ENCODE assay signal across 9 cellular contexts in genomic region chr22:21624120-21624879, GRCh38. TPM values are rescaled to one million over a fixed set of nuclear protein-coding genes. Genes with fewer than 3 reads are reported as not detected.
DNase-seq lines count a peak whose midpoint lies in the region; ATAC-seq and TF ChIP-seq lines count a peak whose summit lies in the region.
"Had no signal": no experiment of that assay in that cellular context is flagged by ENCODE, and none has a peak within 500 bp of the region (broad histone marks: within the 10 kb centered on the region; RNA-seq: fewer than 3 reads in every experiment).

No MANE protein-coding gene starts in this region.

- H3F3A ChIP-seq in Loucy (ENCODE audit: low read depth): peaks cover 5% of the 10 kb centered on the region; the same call in 1 of the 2 replicates

- intact Hi-C loops in Caco-2 (cut with micrococcal nuclease; ENCODE audit: unreplicated experiment): no loop called here

- H3K9me3 ChIP-seq in Caco-2: no peaks in the 10 kb centered on the region
- no peaks in the 10 kb centered on the region for H3K9me3 ChIP-seq in Loucy (ENCODE audit: insufficient read depth, low read depth, low read length)
- no peaks in the 10 kb centered on the region for H3K9me3 ChIP-seq in gastroesophageal sphincter

- H3K27me3 ChIP-seq in Caco-2 (replicated peaks; ENCODE audit: control insufficient read depth, insufficient read depth, low read length) (no peaks in the 10 kb centered on the region), Loucy (ENCODE audit: insufficient read depth, low read length, poor library complexity, severe bottlenecking) (no peaks in the 10 kb centered on the region), gastroesophageal sphincter (no peaks in the 10 kb centered on the region)

- POLR2A ChIA-PET in Caco-2 (lab: Charles Lee): no interaction called here

- peak overlapping the region in 3 of 4 donors; percentile 8 to 49 (median 23) for H3K27ac ChIP-seq in gastroesophageal sphincter

- BruUV-seq in Caco-2 (replicated peaks; lab: Mats Ljungman, UMichigan): no TSS peak

- no peak overlapping the region for H3K4me2 ChIP-seq in Loucy (ENCODE audit: low read depth, low read length, poor library complexity, severe bottlenecking)

- DNase-seq in Caco-2 (peak in 1 of 2 experiments; percentile 65), omental fat pad (ENCODE audit: low spot score) (no peak), GF-D8 (lab: John Stamatoyannopoulos, UW) (no peak)
- DNase-seq in activated T-cell treated with anti-CD3 and anti-CD28 coated beads, Interleukin-2, amount 50 U/mL, for 24 hours: peak; percentile 66
- peak; percentile 36 to 65 for DNase-seq in stimulated activated CD4-positive, alpha-beta T cell treated with anti-CD3 and anti-CD28 coated beads, Interleukin-4, amount 100 ng/mL, for 48 hours (ENCODE audit: low read depth in 2 of 2)

- peaks cover 85% of the 10 kb centered on the region for H3K79me2 ChIP-seq in Loucy (ENCODE audit: insufficient read depth, low read length)

- TF ChIP-seq EP300 in gastroesophageal sphincter (IDR thresholded peaks at IDR 0.05): no peak

- no peak for ATAC-seq in gastroesophageal sphincter
- ATAC-seq in GM19467 (IDR thresholded peaks at IDR 0.05; ENCODE audit: unreplicated experiment): no peak
- no peak for ATAC-seq in omental fat pad (ENCODE audit: low FRiP score)

- peaks cover 94% of the 10 kb centered on the region for H3K36me3 Mint-ChIP-seq in Caco-2 (ENCODE audit: insufficient read depth, unreplicated experiment)
- peaks cover 90% of the 10 kb centered on the region for H3K36me3 Mint-ChIP-seq in activated T-cell treated with anti-CD3 and anti-CD28 coated beads, Interleukin-2, amount 50 U/mL, for 24 hours (ENCODE audit: low read depth)

- H3K4me1 ChIP-seq in Caco-2 (peaks cover 5% of the 10 kb centered on the region; the same call in 1 of the 2 replicates), Loucy (ENCODE audit: insufficient read depth, low read length, poor library complexity, severe bottlenecking) (peaks cover 13% of the 10 kb centered on the region), gastroesophageal sphincter (peaks cover 0 to 61% (median 9%) of the 10 kb centered on the region in 3 donors)

- peak; percentile 42 to 63 for TF ChIP-seq CTCF in Caco-2 (IDR thresholded peaks at IDR 0.05; ENCODE audit: insufficient read depth in 1 of 2, low read depth in 1 of 2, low read length in 1 of 2, severe bottlenecking in 1 of 2, unreplicated experiment in 1 of 2)
- TF ChIP-seq CTCF in Loucy (conservative IDR thresholded peaks at IDR 0.05; ENCODE audit: low read length): peak; percentile 88
- TF ChIP-seq CTCF in gastroesophageal sphincter (IDR thresholded peaks at IDR 0.05): peak in 1 of 4 experiments; percentile 30
- no peak for TF ChIP-seq CTCF in omental fat pad (IDR thresholded peaks at IDR 0.05)

- no peak overlapping the region for H3K9ac ChIP-seq in Loucy (ENCODE audit: low read depth, low read length, poor library complexity, severe bottlenecking)

- no peak for TF ChIP-seq POLR2A in gastroesophageal sphincter (IDR thresholded peaks at IDR 0.05)

- peaks cover 11% of the 10 kb centered on the region for H3K4me1 Mint-ChIP-seq in Caco-2 (ENCODE audit: low read depth, unreplicated experiment)
- H3K4me1 Mint-ChIP-seq in activated T-cell treated with anti-CD3 and anti-CD28 coated beads, Interleukin-2, amount 50 U/mL, for 24 hours (ENCODE audit: low read depth): peaks cover 42% of the 10 kb centered on the region

- H3K9me3 Mint-ChIP-seq in Caco-2 (ENCODE audit: unreplicated experiment): no peaks in the 10 kb centered on the region
- H3K9me3 Mint-ChIP-seq in activated T-cell treated with anti-CD3 and anti-CD28 coated beads, Interleukin-2, amount 50 U/mL, for 24 hours: no peaks in the 10 kb centered on the region

- H3K4me3 Mint-ChIP-seq in Caco-2 (ENCODE audit: unreplicated experiment): no peak overlapping the region
- no peak overlapping the region for H3K4me3 Mint-ChIP-seq in activated T-cell treated with anti-CD3 and anti-CD28 coated beads, Interleukin-2, amount 50 U/mL, for 24 hours

- H2AFZ ChIP-seq in Loucy (ENCODE audit: low read length): no peak overlapping the region

- no peaks in the 10 kb centered on the region for H3K9me2 ChIP-seq in Loucy (replicated peaks; ENCODE audit: low read depth, low read length)

- WGBS in gastroesophageal sphincter (ENCODE audit: low coverage in 1 of 2), 2 donors: 32% methylated on average over 2 of the region's 8 CpGs; no CpG with 5 or more reads in 1 of the 2 donors

- H3K27ac Mint-ChIP-seq in Caco-2 (ENCODE audit: unreplicated experiment): peak overlapping the region; percentile 72
- H3K27ac Mint-ChIP-seq in activated T-cell treated with anti-CD3 and anti-CD28 coated beads, Interleukin-2, amount 50 U/mL, for 24 hours: peak overlapping the region; percentile 95

- CTCF ChIA-PET in Caco-2 (lab: Charles Lee): interaction anchor here (0.6 to 2.5 kb wide), 3 partner anchors 18 to 22 kb away, joined by 6 to 10 read pairs (median 6); partner anchors contain the start of gene SDF2L1

- H3K27me3 Mint-ChIP-seq in Caco-2 (ENCODE audit: insufficient read depth, unreplicated experiment): no peaks in the 10 kb centered on the region
- no peaks in the 10 kb centered on the region for H3K27me3 Mint-ChIP-seq in activated T-cell treated with anti-CD3 and anti-CD28 coated beads, Interleukin-2, amount 50 U/mL, for 24 hours

- H3K36me3 ChIP-seq in Caco-2 (ENCODE audit: control insufficient read depth, insufficient read depth, low read length): peaks cover 4% of the 10 kb centered on the region; the same call in 1 of the 2 replicates
- H3K36me3 ChIP-seq in Loucy (ENCODE audit: insufficient read depth, low read length): peaks cover 61% of the 10 kb centered on the region; the same call in 1 of the 2 replicates
- H3K36me3 ChIP-seq in gastroesophageal sphincter: peaks cover 0 to 20% of the 10 kb centered on the region in 2 donors

- no peak overlapping the region for H3K4me3 ChIP-seq in Caco-2 (ENCODE audit: low read depth, low read length)
- no peak overlapping the region for H3K4me3 ChIP-seq in Loucy (ENCODE audit: low read length, poor library complexity, severe bottlenecking)
- H3K4me3 ChIP-seq in gastroesophageal sphincter: no peak overlapping the region

- H4K20me1 ChIP-seq in Loucy (ENCODE audit: insufficient read depth, low read length, poor library complexity, severe bottlenecking): peaks cover 82% of the 10 kb centered on the region

RNA-seq across cellular contexts. Expression of gene YDJC, which starts 5.5 kb away (rescaled TPM):
- 55.9 and 60.0 TPM in 2 replicates for total RNA-seq in Caco-2 (2022)
- 10 to 100 TPM; 13.1 to 23.6 (median 22.1) TPM for total RNA-seq in gastroesophageal sphincter
- total RNA-seq in omental fat pad: 10 to 100 TPM; 14.3 to 33.3 (median 17.1) TPM

RNA-seq across cellular contexts. Expression of gene CCDC116, which starts 8.3 kb away (rescaled TPM):
- total RNA-seq in Caco-2 (2022) (not detected in 2 replicates), gastroesophageal sphincter (1 to 10 TPM in 1 of 4 donors, under 1 TPM in 3; 0.16 to 1.3 (median 0.20) TPM), omental fat pad (under 1 TPM in 3 of 4 donors, not detected in 1; 0.31 to 0.46 (median 0.36) TPM)
- total RNA-seq: mononuclear cell had no signal

RNA-seq across cellular contexts. Expression of gene SDF2L1, which starts 17.8 kb away (rescaled TPM):
- 48.5 and 49.6 TPM in 2 replicates for total RNA-seq in Caco-2 (2022)
- total RNA-seq in gastroesophageal sphincter: 10 to 100 TPM; 20.7 to 44.1 (median 30.5) TPM
- 10 to 100 TPM; 16.3 to 49.4 (median 34.0) TPM for total RNA-seq in omental fat pad

RNA-seq across cellular contexts. Expression of gene PPIL2, which starts 41.5 kb away (rescaled TPM):
- total RNA-seq in Caco-2 (2022): 53.2 and 55.0 TPM in 2 replicates
- 10 to 100 TPM; 18.6 to 38.0 (median 22.4) TPM for total RNA-seq in gastroesophageal sphincter
- 10 to 100 TPM; 22.8 to 33.6 (median 28.0) TPM for total RNA-seq in omental fat pad

RNA-seq across cellular contexts. Expression of gene UBE2L3, which starts 56.8 kb away (rescaled TPM):
- total RNA-seq in Caco-2 (2022) (63.4 and 66.7 TPM in 2 replicates), gastroesophageal sphincter (10 to 100 TPM; 40.5 to 94.4 (median 60.0) TPM), omental fat pad (10 to 100 TPM; 38.9 to 49.7 (median 44.0) TPM)

Comparison
In these comparisons a context has a peak if more than half of its experiments do, and no peak if none do; other contexts are left out.
1. DNase-seq: peak in activated T-cell treated with anti-CD3 and anti-CD28 coated beads, Interleukin-2, amount 50 U/mL, for 24 hours (single experiment) and stimulated activated CD4-positive, alpha-beta T cell treated with anti-CD3 and anti-CD28 coated beads, Interleukin-4, amount 100 ng/mL, for 48 hours (2 of 2); none in omental fat pad (single experiment) and GF-D8 (single experiment).
2. CTCF ChIP-seq: peak in Caco-2 (2 of 2) and Loucy (single experiment); none in omental fat pad (0 of 3).